Comparison of ENCODE assay signal across 9 cellular contexts in genomic region chr5:90131734-90132133, GRCh38.
DNase-seq lines count a peak whose midpoint lies in the region; ATAC-seq and TF ChIP-seq lines count a peak whose summit lies in the region.
"Had no signal": no experiment of that assay in that cellular context is flagged by ENCODE, and none has a peak within 500 bp of the region (broad histone marks: within the 10 kb centered on the region; RNA-seq: fewer than 3 reads in every experiment).

No MANE protein-coding gene starts in this region.

- DNase-seq in GM13976 (ENCODE audit: low spot score): peak; percentile 52
- DNase-seq in germinal center (ENCODE audit: low spot score): peak; percentile 14
- no peak for DNase-seq in activated CD4-positive, alpha-beta T cell treated with anti-CD3 and anti-CD28 coated beads, Interleukin-2, amount 50 U/mL, for 4 hours
- DNase-seq in stimulated activated CD4-positive, alpha-beta T cell treated with anti-CD3 and anti-CD28 coated beads, Interleukin-1b, Interleukin-23, amount 100 ng/mL, for 48 hours: no peak
- DNase-seq in T1000 (lab: John Stamatoyannopoulos, UW): no peak
- DNase-seq in activated CD4-positive, alpha-beta T cell treated with anti-CD3 and anti-CD28 coated beads for 1 hour: no peak
- DNase-seq: Right ventricle myocardium superior had no signal

- ATAC-seq in GM21423 (IDR thresholded peaks at IDR 0.05; ENCODE audit: unreplicated experiment): peak; percentile 76
- ATAC-seq in HG03442 (IDR thresholded peaks at IDR 0.05; ENCODE audit: unreplicated experiment): peak; percentile 75

- in situ Hi-C loops in GM13976 (cut with MboI; ENCODE audit: low sequenced_read_pairs, unreplicated experiment): no loop called here

- no peak for TF ChIP-seq CTCF in GM13976 (IDR thresholded peaks at IDR 0.05; ENCODE audit: borderline replicate concordance, control extremely low read depth, extremely low read depth, insufficient read depth, missing control alignments)

Comparison
In these comparisons a context has a peak if more than half of its experiments do, and no peak if none do; other contexts are left out.
1. DNase-seq: peak in GM13976 (single experiment) and germinal center (single experiment); none in activated CD4-positive, alpha-beta T cell treated with anti-CD3 and anti-CD28 coated beads, Interleukin-2, amount 50 U/mL, for 4 hours (0 of 2), stimulated activated CD4-positive, alpha-beta T cell treated with anti-CD3 and anti-CD28 coated beads, Interleukin-1b, Interleukin-23, amount 100 ng/mL, for 48 hours (single experiment), T1000 (single experiment) and activated CD4-positive, alpha-beta T cell treated with anti-CD3 and anti-CD28 coated beads for 1 hour (single experiment).